Comparison of ENCODE assay signal across 8 cellular contexts in genomic region chr16:14676633-14677032, GRCh38. TPM values are rescaled to one million over a fixed set of nuclear protein-coding genes. Genes with fewer than 3 reads are reported as not detected.
"Had no signal": no experiment of that assay in that cellular context is flagged by ENCODE, and none has a peak within 500 bp of the region (broad histone marks: within the 10 kb centered on the region; RNA-seq: fewer than 3 reads in every experiment).

No MANE protein-coding gene starts in this region.

- H3K4me2 ChIP-seq: GM23338 had no signal

- DNase-seq: H9, HCEC 1CT, HFFc6, KG1 had no signal

- ATAC-seq: GM23338 had no signal

- H2AFZ ChIP-seq: GM23338 had no signal

- H3K4me3 ChIP-seq: GM23338 had no signal

- FAIRE-seq: H1, H54, HTR-8/SVneo had no signal

RNA-seq across cellular contexts. Expression of gene PLA2G10, which starts 17.5 kb away (rescaled TPM):
- total RNA-seq: HFFc6 had no signal
